Comparison of ENCODE assay signal across 8 cellular contexts in genomic region chr2:181892795-181893435, GRCh38. TPM values are rescaled to one million over a fixed set of nuclear protein-coding genes. Genes with fewer than 3 reads are reported as not detected.
DNase-seq lines count a peak whose midpoint lies in the region; ATAC-seq and TF ChIP-seq lines count a peak whose summit lies in the region.

No MANE protein-coding gene starts in this region.

- TF ChIP-seq POLR2A in breast epithelium (IDR thresholded peaks at IDR 0.05): no peak

- in situ Hi-C loops in GM13976 (cut with MboI; ENCODE audit: low sequenced_read_pairs, unreplicated experiment): no loop called here

- no peaks in the 10 kb centered on the region for H3K27me3 ChIP-seq in breast epithelium

- peaks cover 19 to 20% of the 10 kb centered on the region in 2 donors for H3K36me3 Mint-ChIP-seq in CD14-positive monocyte
- H3K36me3 Mint-ChIP-seq in memory B cell: no peaks in the 10 kb centered on the region

- peak overlapping the region; percentile 84 for H3K4me3 ChIP-seq in Jurkat, Clone E6-1 (ENCODE audit: low read length)
- peak overlapping the region; percentile 62 to 91 (median 84) for H3K4me3 ChIP-seq in breast epithelium

- peak; percentile 4 for ATAC-seq in memory B cell (ENCODE audit: low read depth)

- H3K4me3 Mint-ChIP-seq in CD14-positive monocyte (peak overlapping the region; percentile 97 to 99), memory B cell (peak overlapping the region; percentile 91)

- peak overlapping the region; percentile 97 to 99 (median 98) for H3K27ac Mint-ChIP-seq in CD14-positive monocyte
- H3K27ac Mint-ChIP-seq in memory B cell: peak overlapping the region; percentile 87

- no peaks in the 10 kb centered on the region for H3K9me3 ChIP-seq in breast epithelium

- H3K4me1 Mint-ChIP-seq in CD14-positive monocyte (peaks cover 40% of the 10 kb centered on the region), memory B cell (peaks cover 16% of the 10 kb centered on the region)

- H3K27me3 Mint-ChIP-seq in CD14-positive monocyte (ENCODE audit: low read depth in 3 of 3) (no peaks in the 10 kb centered on the region), memory B cell (peaks cover 1% of the 10 kb centered on the region)

- no peaks in the 10 kb centered on the region for H3K36me3 ChIP-seq in breast epithelium

- DNase-seq in CD14-positive monocyte (ENCODE audit: low spot score): no peak
- DNase-seq in Jurkat, Clone E6-1 (ENCODE audit: low read depth, low spot score): no peak
- DNase-seq in breast epithelium (ENCODE audit: low spot score in 2 of 2): no peak
- no peak for DNase-seq in memory B cell (ENCODE audit: low spot score in 2 of 2)
- DNase-seq in iPS-NIHi11 (ENCODE audit: low spot score): no peak
- no peak for DNase-seq in DMS 273 (lab: John Stamatoyannopoulos, UW; ENCODE audit: unreplicated experiment)
- no peak for DNase-seq in effector CD8-positive, alpha-beta T cell (lab: John Stamatoyannopoulos, UW)
- no peak for DNase-seq in GM13976 (ENCODE audit: low spot score)

- H3K27ac ChIP-seq in breast epithelium: peak overlapping the region; percentile 97

- H3K4me1 ChIP-seq in breast epithelium: peaks cover 0 to 7% of the 10 kb centered on the region in 2 donors

- TF ChIP-seq CTCF in CD14-positive monocyte (IDR thresholded peaks at IDR 0.05): no peak
- TF ChIP-seq CTCF in breast epithelium (IDR thresholded peaks at IDR 0.05): no peak
- no peak for TF ChIP-seq CTCF in GM13976 (IDR thresholded peaks at IDR 0.05; ENCODE audit: borderline replicate concordance, control extremely low read depth, extremely low read depth, insufficient read depth, missing control alignments)

- intact Hi-C loops in CD14-positive monocyte (cut with micrococcal nuclease) (loop anchor here (5.0 to 10.0 kb wide), 3 partner anchors 41 to 822 kb away; partner anchors contain the start of gene DNAJC10 (in 1 of the 2)), breast epithelium (cut with DNase I; ENCODE audit: low total_unique reads) (no loop called here)

- H3K9me3 Mint-ChIP-seq in CD14-positive monocyte (no peaks in the 10 kb centered on the region), memory B cell (no peaks in the 10 kb centered on the region)

RNA-seq across cellular contexts. Expression of gene ITPRID2, which starts 1.4 kb away (rescaled TPM):
- 10 to 100 TPM; 17.9 to 23.0 TPM for polyA plus RNA-seq in CD14-positive monocyte
- 66.4 TPM for polyA plus RNA-seq in Jurkat, Clone E6-1 (2012; ENCODE audit: insufficient read depth, insufficient read length)
- 100 to 1,000 TPM in 1 of 3 donors, 10 to 100 TPM in 2; 67.2 to 170 (median 98.9) TPM for total RNA-seq in breast epithelium
